ENCODE assay signal across 20 cellular contexts in the genomic region with DNA sequence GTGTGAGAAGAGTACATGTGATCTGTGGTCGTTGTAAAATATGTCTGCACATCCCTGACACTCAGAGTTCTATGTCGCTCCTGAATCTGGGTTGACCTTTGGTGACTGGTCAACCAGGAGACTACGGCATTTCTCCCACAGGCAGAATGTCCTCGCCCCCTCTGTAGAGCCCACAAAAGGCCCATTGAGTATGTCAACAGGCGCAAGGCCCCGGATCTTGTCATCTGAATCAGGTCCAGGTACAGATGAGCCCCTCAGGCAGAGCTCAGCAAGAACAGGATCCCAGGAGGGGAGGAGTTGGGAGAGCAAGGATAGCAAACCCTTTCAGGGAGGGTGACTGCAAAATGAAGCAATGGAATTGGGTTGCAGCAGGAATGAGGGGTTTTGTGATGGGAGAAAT.
DNase-seq lines count a peak whose midpoint lies in the region; ATAC-seq and TF ChIP-seq lines count a peak whose summit lies in the region.
"Had no signal": no experiment of that assay in that cellular context is flagged by ENCODE, and none has a peak within 500 bp of the region (broad histone marks: within the 10 kb centered on the region; RNA-seq: fewer than 3 reads in every experiment).

No MANE protein-coding gene starts in this region.

- TF ChIP-seq CTCF in mammary epithelial cell (conservative IDR thresholded peaks at IDR 0.05 in 1 of 2, IDR thresholded peaks at IDR 0.05 in 1 of 2; ENCODE audit: extremely low read depth in 1 of 2, insufficient read depth in 1 of 2, low read depth in 1 of 2, low read length in 2 of 2) (no peak), MCF 10A (IDR thresholded peaks at IDR 0.05; ENCODE audit: unreplicated experiment) (no peak), progenitor cell of endocrine pancreas (IDR thresholded peaks at IDR 0.05; ENCODE audit: unreplicated experiment) (no peak)

- no peaks in the 10 kb centered on the region for H4K20me1 ChIP-seq in mammary epithelial cell (ENCODE audit: insufficient read depth, low read length)

- no peak for DNase-seq in mammary epithelial cell
- DNase-seq in MCF 10A (ENCODE audit: unreplicated experiment), result no peak
- peak; percentile 37 for DNase-seq in islet precursor cell
- DNase-seq in progenitor cell of endocrine pancreas (ENCODE audit: low spot score, unreplicated experiment), result no peak
- no peak for DNase-seq in HT-29 (ENCODE audit: low spot score)
- DNase-seq in NCI-H2081 (lab: John Stamatoyannopoulos, UW), result no peak
- DNase-seq: C1 segment of cervical spinal cord; CD4-positive, CD25-positive, alpha-beta regulatory T cell; CD8-positive, alpha-beta memory T cell; COR-L47; DMS 273 treated with DMSO at 0.1 percent for 48 hours; DMS53; DND-41; EL; GM23248 had no signal

- H3K27me3 Mint-ChIP-seq in MCF 10A (ENCODE audit: insufficient read depth, unreplicated experiment) (peaks cover 57% of the 10 kb centered on the region), progenitor cell of endocrine pancreas (peaks cover 10% of the 10 kb centered on the region)

- H2AFZ ChIP-seq in mammary epithelial cell (ENCODE audit: low read depth, low read length), result peak overlapping the region; percentile 21
- H2AFZ ChIP-seq: GM23248 had no signal

- no peak for ATAC-seq in GM21576 (IDR thresholded peaks at IDR 0.05; ENCODE audit: unreplicated experiment)
- ATAC-seq: A549, GM12878 had no signal

- dilution Hi-C loops in mammary epithelial cell (cut with HindIII; ENCODE audit: low sequenced_read_pairs), result no loop called here

- H3K36me3 ChIP-seq in mammary epithelial cell (ENCODE audit: insufficient read depth, low read length), result no peaks in the 10 kb centered on the region
- H3K36me3 ChIP-seq: HAP-1 had no signal

- CTCF ChIA-PET in mammary epithelial cell (lab: Charles Lee; ENCODE audit: low non-redundant PET) (no interaction called here), MCF 10A (lab: Yijun Ruan, JAX) (no interaction called here)

- WGBS in mammary epithelial cell (ENCODE audit: low coverage, missing lambda C conversion rate), result 6% methylated on average over 6 of the region's 6 CpGs

- intact Hi-C loops in mammary epithelial cell (cut with micrococcal nuclease) (no loop called here), MCF 10A (cut with micrococcal nuclease) (no loop called here)

- in situ Hi-C loops in mammary epithelial cell (cut with MboI; ENCODE audit: low sequenced_read_pairs in 2 of 2), result no loop called here

- H3K27me3 ChIP-seq in mammary epithelial cell (ENCODE audit: insufficient read depth, low read length), result no peaks in the 10 kb centered on the region

- H3K36me3 Mint-ChIP-seq in MCF 10A (ENCODE audit: insufficient read depth, unreplicated experiment), result no peaks in the 10 kb centered on the region
- H3K36me3 Mint-ChIP-seq in progenitor cell of endocrine pancreas (ENCODE audit: insufficient read depth), result no peaks in the 10 kb centered on the region
- H3K36me3 Mint-ChIP-seq: CD4-positive, CD25-positive, alpha-beta regulatory T cell; CD8-positive, alpha-beta memory T cell had no signal

- H3K27ac Mint-ChIP-seq in MCF 10A (ENCODE audit: low read depth, unreplicated experiment), result no peak overlapping the region
- peak overlapping the region; percentile 76 for H3K27ac Mint-ChIP-seq in progenitor cell of endocrine pancreas
- H3K27ac Mint-ChIP-seq: CD4-positive, CD25-positive, alpha-beta regulatory T cell; CD8-positive, alpha-beta memory T cell had no signal

- H3K9ac ChIP-seq in mammary epithelial cell (ENCODE audit: insufficient read depth, low read length), result no peak overlapping the region
- H3K9ac ChIP-seq: GM23248 had no signal

- no peaks in the 10 kb centered on the region for H3K9me3 ChIP-seq in mammary epithelial cell (replicated peaks; ENCODE audit: insufficient read depth, low read length)
- H3K9me3 ChIP-seq: A549 had no signal

- no peak overlapping the region for H3K4me3 ChIP-seq in mammary epithelial cell (replicated peaks in 1 of 3; ENCODE audit: insufficient read depth in 1 of 3, low read depth in 2 of 3, low read length in 3 of 3)
- H3K4me3 ChIP-seq: A549, GM12878, GM23248, HAP-1 had no signal

- peaks cover 8% of the 10 kb centered on the region for H3K9me3 Mint-ChIP-seq in MCF 10A (ENCODE audit: unreplicated experiment)
- peaks cover 3% of the 10 kb centered on the region for H3K9me3 Mint-ChIP-seq in progenitor cell of endocrine pancreas (ENCODE audit: low read depth)

- H3K4me3 Mint-ChIP-seq in MCF 10A (ENCODE audit: unreplicated experiment) (no peak overlapping the region), progenitor cell of endocrine pancreas (ENCODE audit: low read depth) (no peak overlapping the region)
- H3K4me3 Mint-ChIP-seq: CD4-positive, CD25-positive, alpha-beta regulatory T cell had no signal

- H3K27ac ChIP-seq in mammary epithelial cell (ENCODE audit: insufficient read depth, low read depth, low read length), result no peak overlapping the region
- H3K27ac ChIP-seq: 22Rv1, A549, GM23248 had no signal

- no TSS peak for BruUV-seq in mammary epithelial cell (replicated peaks; lab: Mats Ljungman, UMichigan)
- BruUV-seq in MCF 10A (replicated peaks; lab: Mats Ljungman, UMichigan), result no TSS peak

- H3K4me1 Mint-ChIP-seq in MCF 10A (ENCODE audit: insufficient read depth, unreplicated experiment) (no peaks in the 10 kb centered on the region), progenitor cell of endocrine pancreas (ENCODE audit: low read depth) (no peaks in the 10 kb centered on the region)
- H3K4me1 Mint-ChIP-seq: CD4-positive, CD25-positive, alpha-beta regulatory T cell; CD8-positive, alpha-beta memory T cell had no signal

- H3K4me2 ChIP-seq in mammary epithelial cell (ENCODE audit: insufficient read depth, low read depth, low read length), result no peak overlapping the region
- H3K4me2 ChIP-seq: A549 had no signal

- POLR2A ChIA-PET in MCF 10A (lab: Yijun Ruan, JAX), result no interaction called here

- no peaks in the 10 kb centered on the region for H3K4me1 ChIP-seq in mammary epithelial cell (ENCODE audit: insufficient read depth, low read length)
- H3K4me1 ChIP-seq: A549, HAP-1 had no signal

- no peaks in the 10 kb centered on the region for H3K79me2 ChIP-seq in mammary epithelial cell (ENCODE audit: insufficient read depth, low read length)
